13 cellular contexts compared by ENCODE assay signal in the genomic region with DNA sequence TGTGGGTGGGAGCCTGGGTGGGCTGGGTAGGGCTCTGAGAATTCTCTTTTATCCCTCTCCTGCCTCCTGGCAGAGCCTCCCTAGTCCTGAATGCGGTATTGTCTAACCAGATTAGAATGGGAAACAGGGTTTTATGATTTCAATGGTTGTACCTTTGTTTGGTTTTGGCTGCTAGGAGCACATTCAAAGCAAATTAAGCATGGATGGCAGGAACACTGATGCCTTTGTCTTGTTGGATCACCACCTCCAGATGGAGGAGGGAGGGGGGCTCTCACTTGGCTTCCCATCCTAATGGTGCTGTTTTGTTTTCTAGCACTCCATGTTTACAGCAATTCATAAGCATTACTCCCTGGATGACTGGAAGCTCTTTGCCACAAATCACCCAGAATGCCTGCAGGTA.
DNase-seq lines count a peak whose midpoint lies in the region.
"Had no signal": no experiment of that assay in that cellular context is flagged by ENCODE, and none has a peak within 500 bp of the region (broad histone marks: within the 10 kb centered on the region; RNA-seq: fewer than 3 reads in every experiment).

No MANE protein-coding gene starts in this region.

- DNase-seq in COLO668 (lab: John Stamatoyannopoulos, UW; ENCODE audit: unreplicated experiment) (peak; percentile 29), NCI-H146 (lab: John Stamatoyannopoulos, UW) (peak; percentile 74), NCI-H774 (lab: John Stamatoyannopoulos, UW) (peak; percentile 69), islet precursor cell (peak; percentile 86), GM19240 (ENCODE audit: insufficient read length, low spot score) (no peak), posterior cingulate gyrus (no peak), GOT3 (lab: John Stamatoyannopoulos, UW) (no peak), AG08395 (ENCODE audit: low spot score) (no peak)
- DNase-seq: activated CD4-positive, alpha-beta memory T cell treated with anti-CD3 and anti-CD28 coated beads for 36 hours; activated effector memory CD4-positive, alpha-beta T cell treated with Interleukin-2 at 50 U/mL for 16 hours; effector memory CD4-positive, alpha-beta T cell; foreskin fibroblast; ovary had no signal

- intact Hi-C loops in posterior cingulate gyrus (cut with DNase I), result no loop called here

Comparison
In these comparisons a context has a peak if more than half of its experiments do, and no peak if none do; other contexts are left out.
1. DNase-seq: peak in COLO668 (single experiment), NCI-H146 (single experiment), NCI-H774 (single experiment) and islet precursor cell (single experiment); none in GM19240 (single experiment), posterior cingulate gyrus (0 of 10), GOT3 (single experiment) and AG08395 (single experiment).